8 cellular contexts compared by ENCODE assay signal in genomic region chr16:70380919-70381603, GRCh38. TPM values are rescaled to one million over a fixed set of nuclear protein-coding genes. Genes with fewer than 3 reads are reported as not detected.
DNase-seq lines count a peak whose midpoint lies in the region; ATAC-seq and TF ChIP-seq lines count a peak whose summit lies in the region.

No MANE protein-coding gene starts in this region.

- POLR2A ChIA-PET in AG04449 (lab: Yijun Ruan, JAX) (interaction anchor here (0.6 to 2.7 kb wide), 17 partner anchors 11 to 1163 kb away, joined by 3 to 20 read pairs (median 4); partner anchors contain the start of genes COG4, FCSK and ST3GAL2), WTC11 (lab: Charles Lee) (interaction anchor here (0.6 to 2.2 kb wide), 26 partner anchors 8 to 272 kb away, joined by 3 to 17 read pairs (median 4); partner anchors contain the start of genes AARS1, COG4, DDX19A and EXOSC6)

- TF ChIP-seq CTCF in AG04449 (IDR thresholded peaks at IDR 0.05; ENCODE audit: insufficient read depth, low read length, missing control alignments) (peak; percentile 22), WTC11 (IDR thresholded peaks at IDR 0.05) (no peak)

- peak overlapping the region; percentile 98 for H3K27ac Mint-ChIP-seq in WTC11

- H3K4me1 Mint-ChIP-seq in WTC11: peaks cover 16% of the 10 kb centered on the region

- CTCF ChIA-PET in AG04449 (lab: Yijun Ruan, JAX): interaction anchor here (0.9 to 2.5 kb wide), 8 partner anchors 11 to 103 kb away, joined by 3 to 11 read pairs (median 4); partner anchors contain the start of gene FCSK
- CTCF ChIA-PET in WTC11 (lab: Charles Lee): interaction anchor here (0.6 to 3.7 kb wide), 24 partner anchors 11 to 273 kb away, joined by 3 to 42 read pairs (median 4); partner anchors contain the start of genes COG4, DDX19A, FCSK and ST3GAL2

- peak overlapping the region; percentile 92 for H3K4me3 Mint-ChIP-seq in WTC11

- H3K36me3 Mint-ChIP-seq in WTC11: peaks cover 21% of the 10 kb centered on the region

- DNase-seq in AG04449 (ENCODE audit: low read depth, low spot score): peak; percentile 76
- peak; percentile 73 for DNase-seq in NCI-H2196 treated with DMSO at 0.1 percent for 48 hours (lab: John Stamatoyannopoulos, UW; ENCODE audit: unreplicated experiment)
- DNase-seq in WTC11 (ENCODE audit: low spot score): peak; percentile 98
- DNase-seq in central memory CD4-positive, alpha-beta T cell: peak; percentile 96
- DNase-seq in iris pigment epithelial cell (ENCODE audit: low read depth): peak; percentile 98
- DNase-seq in stimulated activated CD4-positive, alpha-beta T cell treated with anti-CD3 and anti-CD28 coated beads, Interleukin-12 subunit alpha, Interleukin-12 subunit beta, amount 100 ng/mL, for 24 hours (ENCODE audit: low read depth in 2 of 2): peak; percentile 93 to 94

- no peaks in the 10 kb centered on the region for H3K9me3 Mint-ChIP-seq in WTC11

- ATAC-seq in GM18868 (IDR thresholded peaks at IDR 0.05; ENCODE audit: unreplicated experiment) (peak; percentile 88), HG03108 (IDR thresholded peaks at IDR 0.05; ENCODE audit: unreplicated experiment) (peak; percentile 85), WTC11 (peak; percentile 90)

- no peaks in the 10 kb centered on the region for H3K27me3 Mint-ChIP-seq in WTC11 (ENCODE audit: low read depth)

- peak overlapping the region; percentile 84 for H3K4me3 ChIP-seq in AG04449 (ENCODE audit: low read depth, low read length)

TF ChIP-seq in WTC11, 78 proteins besides CTCF, POLR2A, EP300 and RAD21 (continues in another document):
- TF ChIP-seq AFF4 (CRISPR knock-in tag; IDR thresholded peaks at IDR 0.05; ENCODE audit: borderline replicate concordance) (no peak), SMAD3 (CRISPR knock-in tag; IDR thresholded peaks at IDR 0.05; ENCODE audit: borderline replicate concordance) (peak; percentile 79; the same call in 1 of the 2 replicates), IRF2 (CRISPR knock-in tag; IDR thresholded peaks at IDR 0.05; ENCODE audit: borderline replicate concordance, low read depth) (0 out of 2 replicates have a peak, but pooled peaks have one; percentile 54), E2F5 (CRISPR knock-in tag; IDR thresholded peaks at IDR 0.05) (peak; percentile 51), PRRX2 (CRISPR knock-in tag; IDR thresholded peaks at IDR 0.05) (0 out of 2 replicates have a peak, but pooled peaks have one; percentile 14), FOXP1 (CRISPR knock-in tag; IDR thresholded peaks at IDR 0.05; ENCODE audit: borderline replicate concordance) (peak; percentile 26; the same call in 1 of the 2 replicates), NFATC4 (CRISPR knock-in tag; IDR thresholded peaks at IDR 0.05) (no peak), USF1 (CRISPR knock-in tag; IDR thresholded peaks at IDR 0.05) (peak; percentile 78), PREB (CRISPR knock-in tag; IDR thresholded peaks at IDR 0.05; ENCODE audit: borderline replicate concordance) (0 out of 2 replicates have a peak, but pooled peaks have one; percentile 34), JUN (CRISPR knock-in tag; IDR thresholded peaks at IDR 0.05) (peak; percentile 72), CREM (CRISPR knock-in tag; IDR thresholded peaks at IDR 0.05) (no peak), ZNF263 (CRISPR knock-in tag; IDR thresholded peaks at IDR 0.05; ENCODE audit: low read depth) (0 out of 2 replicates have a peak, but pooled peaks have one; percentile 26), HMGA2 (CRISPR knock-in tag; IDR thresholded peaks at IDR 0.05) (no peak), ZNF281 (CRISPR knock-in tag; IDR thresholded peaks at IDR 0.05) (0 out of 2 replicates have a peak, but pooled peaks have one; percentile 39), FOXP4 (CRISPR knock-in tag; IDR thresholded peaks at IDR 0.05) (no peak; the same call in 1 of the 2 replicates)

RNA-seq across cellular contexts. Expression of gene DDX19A, which starts 34.4 kb away (rescaled TPM):
- 42.0 to 47.0 TPM (median 43.7 TPM) in 3 replicates for total RNA-seq in WTC11 (2021)

RNA-seq across cellular contexts. Expression of gene ST3GAL2, which starts 57.8 kb away (rescaled TPM):
- 46.0 to 49.4 TPM (median 46.2 TPM) in 3 replicates for total RNA-seq in WTC11 (2021)

Comparison
In these comparisons a context has a peak if more than half of its experiments do, and no peak if none do; other contexts are left out.
1. Peak in every context shown above with its lines: DNase-seq, ATAC-seq and H3K4me3 ChIP-seq.